In genomic region chr4:109764376-109764775, GRCh38 we compare ENCODE assay signal across 24 cellular contexts. TPM values are rescaled to one million over a fixed set of nuclear protein-coding genes. Genes with fewer than 3 reads are reported as not detected.
"Had no signal": no experiment of that assay in that cellular context is flagged by ENCODE, and none has a peak within 500 bp of the region (broad histone marks: within the 10 kb centered on the region; RNA-seq: fewer than 3 reads in every experiment).

No MANE protein-coding gene starts in this region.

- H3K9ac ChIP-seq: neural progenitor cell had no signal

- H3K36me3 Mint-ChIP-seq: activated CD8-positive, alpha-beta memory T cell treated with anti-CD3 and anti-CD28 coated beads, Interleukin-2, amount 10 ng/mL, durations not matched to agents 7 days and 5 days; activated naive CD4-positive, alpha-beta T cell treated with anti-CD3 and anti-CD28 coated beads, Interleukin-2, amount 50 U/mL, for 72 hours; naive thymus-derived CD8-positive, alpha-beta T cell; neural progenitor cell had no signal

- DNase-seq: activated CD4-positive, alpha-beta T cell treated with anti-CD3 and anti-CD28 coated beads, Interleukin-2, amount 10 ng/mL, durations not matched to agents 7 days and 5 days; activated CD4-positive, CD25-positive, alpha-beta regulatory T cell treated with anti-CD3 and anti-CD28 coated beads, Interleukin-2, amount 50 U/mL, for 72 hours; activated CD8-positive, alpha-beta memory T cell treated with anti-CD3 and anti-CD28 coated beads, Interleukin-2, amount 10 ng/mL, durations not matched to agents 7 days and 5 days; activated CD8-positive, alpha-beta T cell treated with anti-CD3 and anti-CD28 coated beads for 36 hours; activated gamma-delta T cell; cerebellar nuclear complex; foreskin keratinocyte; naive thymus-derived CD8-positive, alpha-beta T cell; retina; stimulated activated CD4-positive, alpha-beta T cell treated with anti-CD3 and anti-CD28 coated beads, Interleukin-12 subunit alpha, Interleukin-12 subunit beta, amount 100 ng/mL, for 4 hours; stimulated activated CD4-positive, alpha-beta T cell treated with anti-CD3 and anti-CD28 coated beads, Interleukin-4, amount 100 ng/mL, for 4 hours; stimulated activated naive CD8-positive, alpha-beta T cell treated with anti-CD3 and anti-CD28 coated beads, Interleukin-15, Interleukin-2, amounts not matched to agents 100 U/mL and 50 U/mL, for 24 hours; tibial artery; WERI-Rb-1 had no signal

- H3K27ac Mint-ChIP-seq: activated CD4-positive, alpha-beta T cell treated with anti-CD3 and anti-CD28 coated beads, Interleukin-2, amount 10 ng/mL, durations not matched to agents 7 days and 5 days; activated CD8-positive, alpha-beta memory T cell treated with anti-CD3 and anti-CD28 coated beads, Interleukin-2, amount 10 ng/mL, durations not matched to agents 7 days and 5 days; activated CD8-positive, alpha-beta T cell treated with anti-CD3 and anti-CD28 coated beads for 36 hours; activated naive CD4-positive, alpha-beta T cell treated with anti-CD3 and anti-CD28 coated beads, Interleukin-2, amount 50 U/mL, for 72 hours; activated T-helper 1 cell treated with anti-CD3 and anti-CD28 coated beads, Interleukin-12 subunit alpha, Interleukin-12 subunit beta, Interleukin-2, Interleukin-4 antibody, amounts not matched to agents 30 ng/mL and 10 ng/mL and 1 ng/mL, durations not matched to agents 14 hours and 24 hours and 36 hours; naive thymus-derived CD8-positive, alpha-beta T cell; neural progenitor cell; progenitor cell of endocrine pancreas; T-helper 2 cell treated with Interferon-gamma antibody and Interleukin-4, amounts not matched to agents 5 μg/mL and 100 μg/mL, for 36 hours had no signal

- H3K27ac ChIP-seq: breast epithelium, coronary artery, epithelial cell of prostate, foreskin keratinocyte, neural progenitor cell, tibial artery, WERI-Rb-1 had no signal

- H3K27me3 ChIP-seq: breast epithelium, neural progenitor cell, tibial artery had no signal

- H3K4me1 ChIP-seq: breast epithelium, foreskin keratinocyte, neural progenitor cell, tibial artery had no signal

- ATAC-seq: activated CD8-positive, alpha-beta memory T cell treated with anti-CD3 and anti-CD28 coated beads, Interleukin-2, amount 10 ng/mL, durations not matched to agents 7 days and 5 days; activated CD8-positive, alpha-beta T cell treated with anti-CD3 and anti-CD28 coated beads for 36 hours; activated naive CD4-positive, alpha-beta T cell treated with anti-CD3 and anti-CD28 coated beads, Interleukin-2, amount 50 U/mL, for 72 hours; foreskin keratinocyte; naive thymus-derived CD8-positive, alpha-beta T cell; stimulated activated naive CD8-positive, alpha-beta T cell treated with anti-CD3 and anti-CD28 coated beads, Interleukin-15, Interleukin-2, amounts not matched to agents 100 U/mL and 50 U/mL, for 24 hours had no signal

- H3K9me3 ChIP-seq: breast epithelium, tibial artery had no signal

- H3K9me3 Mint-ChIP-seq: activated CD8-positive, alpha-beta T cell treated with anti-CD3 and anti-CD28 coated beads for 36 hours; activated naive CD4-positive, alpha-beta T cell treated with anti-CD3 and anti-CD28 coated beads, Interleukin-2, amount 50 U/mL, for 72 hours; activated T-helper 1 cell treated with anti-CD3 and anti-CD28 coated beads, Interleukin-12 subunit alpha, Interleukin-12 subunit beta, Interleukin-2, Interleukin-4 antibody, amounts not matched to agents 30 ng/mL and 10 ng/mL and 1 ng/mL, durations not matched to agents 14 hours and 24 hours and 36 hours; neural progenitor cell; T-helper 2 cell treated with Interferon-gamma antibody and Interleukin-4, amounts not matched to agents 5 μg/mL and 100 μg/mL, for 36 hours had no signal

- H3K4me3 ChIP-seq: breast epithelium, coronary artery, neural progenitor cell, tibial artery had no signal

- H3K4me1 Mint-ChIP-seq: activated CD4-positive, alpha-beta T cell treated with anti-CD3 and anti-CD28 coated beads, Interleukin-2, amount 10 ng/mL, durations not matched to agents 7 days and 5 days; naive thymus-derived CD8-positive, alpha-beta T cell; neural progenitor cell had no signal

- FAIRE-seq: astrocyte, keratinocyte had no signal

- H3K36me3 ChIP-seq: breast epithelium, neural progenitor cell, tibial artery, WERI-Rb-1 had no signal

- H3K4me3 Mint-ChIP-seq: activated CD4-positive, alpha-beta T cell treated with anti-CD3 and anti-CD28 coated beads, Interleukin-2, amount 10 ng/mL, durations not matched to agents 7 days and 5 days; activated CD8-positive, alpha-beta memory T cell treated with anti-CD3 and anti-CD28 coated beads, Interleukin-2, amount 10 ng/mL, durations not matched to agents 7 days and 5 days; activated CD8-positive, alpha-beta T cell treated with anti-CD3 and anti-CD28 coated beads for 36 hours; activated T-helper 1 cell treated with anti-CD3 and anti-CD28 coated beads, Interleukin-12 subunit alpha, Interleukin-12 subunit beta, Interleukin-2, Interleukin-4 antibody, amounts not matched to agents 30 ng/mL and 10 ng/mL and 1 ng/mL, durations not matched to agents 14 hours and 24 hours and 36 hours; naive thymus-derived CD8-positive, alpha-beta T cell; neural progenitor cell; T-helper 2 cell treated with Interferon-gamma antibody and Interleukin-4, amounts not matched to agents 5 μg/mL and 100 μg/mL, for 36 hours had no signal

RNA-seq across cellular contexts. Expression of gene CFI, which starts 37.4 kb away (rescaled TPM):
- total RNA-seq: activated CD4-positive, alpha-beta T cell treated with anti-CD3 and anti-CD28 coated beads, Interleukin-2, amount 10 ng/mL, durations not matched to agents 7 days and 5 days; activated CD8-positive, alpha-beta T cell treated with anti-CD3 and anti-CD28 coated beads for 36 hours; activated naive CD4-positive, alpha-beta T cell treated with anti-CD3 and anti-CD28 coated beads, Interleukin-2, amount 50 U/mL, for 72 hours; astrocyte; foreskin keratinocyte; naive thymus-derived CD8-positive, alpha-beta T cell; progenitor cell of endocrine pancreas had no signal
- polyA plus RNA-seq: foreskin keratinocyte; keratinocyte; naive thymus-derived CD8-positive, alpha-beta T cell had no signal
